8 cellular contexts compared by ENCODE assay signal in genomic region chr2:108652187-108652931, GRCh38.
DNase-seq lines count a peak whose midpoint lies in the region; ATAC-seq and TF ChIP-seq lines count a peak whose summit lies in the region.
"Not testable (repeated sequence)": the region's sequence is repeated elsewhere in the genome, so short reads cannot be mapped to it uniquely, and the experiment has no call there.

No MANE protein-coding gene starts in this region.

- H3K27me3 ChIP-seq in subcutaneous abdominal adipose tissue (ENCODE audit: control insufficient read depth in 5 of 5, insufficient read depth in 4 of 5, low read length in 5 of 5): not testable (repeated sequence)

- DNase-seq in SKM-1 treated with dmso at 0.1 percent for 144 hours (lab: John Stamatoyannopoulos, UW; ENCODE audit: unreplicated experiment) (peak; percentile 88), fibroblast of mammary gland (ENCODE audit: low read depth) (peak; percentile 95)
- DNase-seq in activated T-helper 2 cell treated with anti-CD3 and anti-CD28 coated beads, Interferon-gamma antibody, Interleukin-2, Interleukin-4, amounts not matched to agents 10 μg/mL and 5 μg/mL and 100 μg/mL, durations not matched to agents 14 hours and 24 hours and 36 hours (ENCODE audit: low spot score): peak; percentile 60
- DNase-seq in nephron progenitor cell: not testable (repeated sequence)

- H3K27me3 Mint-ChIP-seq in activated T-helper 2 cell treated with anti-CD3 and anti-CD28 coated beads, Interferon-gamma antibody, Interleukin-2, Interleukin-4, amounts not matched to agents 10 μg/mL and 5 μg/mL and 100 μg/mL, durations not matched to agents 14 hours and 24 hours and 36 hours (ENCODE audit: low read depth); nephron progenitor cell (ENCODE audit: low read depth, poor library complexity): not testable (repeated sequence)

- POLR2A ChIA-PET in HEK293 (lab: Yijun Ruan, JAX): not testable (repeated sequence)

- H3K4me1 ChIP-seq in HEK293 (ENCODE audit: control insufficient read depth, insufficient read depth, low read length); subcutaneous abdominal adipose tissue (ENCODE audit: control insufficient read depth in 5 of 5, insufficient read depth in 5 of 5, low read length in 5 of 5): not testable (repeated sequence)

- H3K9ac ChIP-seq in subcutaneous abdominal adipose tissue (ENCODE audit: low read length in 5 of 5): not testable (repeated sequence)

- not testable (repeated sequence) for TF ChIP-seq CTCF in HEK293 (tag by site-specific recombination; IDR thresholded peaks at IDR 0.05); fibroblast of mammary gland (conservative IDR thresholded peaks at IDR 0.05; ENCODE audit: control insufficient read depth, insufficient read depth, low read depth, low read length); nephron progenitor cell (IDR thresholded peaks at IDR 0.05)

- ATAC-seq in GM18505 (IDR thresholded peaks at IDR 0.05; ENCODE audit: unreplicated experiment) (peak; percentile 96), HG03571 (IDR thresholded peaks at IDR 0.05; ENCODE audit: unreplicated experiment) (peak; percentile 91)

- CTCF ChIA-PET in HEK293 (lab: Yijun Ruan, JAX): not testable (repeated sequence)

- peaks cover 11% of the 10 kb centered on the region for H3K36me3 Mint-ChIP-seq in activated T-helper 2 cell treated with anti-CD3 and anti-CD28 coated beads, Interferon-gamma antibody, Interleukin-2, Interleukin-4, amounts not matched to agents 10 μg/mL and 5 μg/mL and 100 μg/mL, durations not matched to agents 14 hours and 24 hours and 36 hours (ENCODE audit: low read depth)
- H3K36me3 Mint-ChIP-seq in nephron progenitor cell (ENCODE audit: low read depth): peaks cover 12% of the 10 kb centered on the region

- H3K9me3 Mint-ChIP-seq in activated T-helper 2 cell treated with anti-CD3 and anti-CD28 coated beads, Interferon-gamma antibody, Interleukin-2, Interleukin-4, amounts not matched to agents 10 μg/mL and 5 μg/mL and 100 μg/mL, durations not matched to agents 14 hours and 24 hours and 36 hours: not testable (repeated sequence)
- peaks cover 15% of the 10 kb centered on the region for H3K9me3 Mint-ChIP-seq in nephron progenitor cell

- H3K4me3 Mint-ChIP-seq in activated T-helper 2 cell treated with anti-CD3 and anti-CD28 coated beads, Interferon-gamma antibody, Interleukin-2, Interleukin-4, amounts not matched to agents 10 μg/mL and 5 μg/mL and 100 μg/mL, durations not matched to agents 14 hours and 24 hours and 36 hours (ENCODE audit: low read depth): peak overlapping the region; percentile 74
- H3K4me3 Mint-ChIP-seq in nephron progenitor cell: not testable (repeated sequence)

- H3K9me3 ChIP-seq in HEK293 (ENCODE audit: control insufficient read depth, insufficient read depth, low read depth, low read length); subcutaneous abdominal adipose tissue (ENCODE audit: control insufficient read depth in 5 of 5, low read length in 5 of 5): not testable (repeated sequence)

- not testable (repeated sequence) for H3K27ac ChIP-seq in HEK293 (ENCODE audit: extremely low read depth, low read depth, low read length)
- peak overlapping the region; percentile 65 for H3K27ac ChIP-seq in subcutaneous abdominal adipose tissue (ENCODE audit: low read depth, low read length)

- peaks cover 45% of the 10 kb centered on the region for H3K4me1 Mint-ChIP-seq in activated T-helper 2 cell treated with anti-CD3 and anti-CD28 coated beads, Interferon-gamma antibody, Interleukin-2, Interleukin-4, amounts not matched to agents 10 μg/mL and 5 μg/mL and 100 μg/mL, durations not matched to agents 14 hours and 24 hours and 36 hours (ENCODE audit: low read depth)
- peaks cover 36% of the 10 kb centered on the region for H3K4me1 Mint-ChIP-seq in nephron progenitor cell

- H3K36me3 ChIP-seq in HEK293 (ENCODE audit: control insufficient read depth in 2 of 2, insufficient read depth in 1 of 2, low read length in 2 of 2); subcutaneous abdominal adipose tissue (ENCODE audit: control insufficient read depth in 5 of 5, insufficient read depth in 5 of 5, low read length in 5 of 5): not testable (repeated sequence)

- H3K27ac Mint-ChIP-seq in activated T-helper 2 cell treated with anti-CD3 and anti-CD28 coated beads, Interferon-gamma antibody, Interleukin-2, Interleukin-4, amounts not matched to agents 10 μg/mL and 5 μg/mL and 100 μg/mL, durations not matched to agents 14 hours and 24 hours and 36 hours: peak overlapping the region; percentile 94
- H3K27ac Mint-ChIP-seq in nephron progenitor cell: peak overlapping the region; percentile 59

- not testable (repeated sequence) for TF ChIP-seq POLR2A in GM18505 (IDR thresholded peaks at IDR 0.05; ENCODE audit: borderline replicate concordance, extremely low read depth, insufficient read depth, insufficient read length)

- intact Hi-C loops in activated T-helper 2 cell treated with anti-CD3 and anti-CD28 coated beads, Interferon-gamma antibody, Interleukin-2, Interleukin-4, amounts not matched to agents 10 μg/mL and 5 μg/mL and 100 μg/mL, durations not matched to agents 14 hours and 24 hours and 36 hours (cut with micrococcal nuclease): loop anchor here (2.0 kb wide), 1 partner anchor 16 kb away; no protein-coding TSS in a partner anchor

- not testable (repeated sequence) for H3K4me3 ChIP-seq in HEK293 (ENCODE audit: low read depth, low read length); fibroblast of mammary gland (ENCODE audit: control insufficient read depth, low read depth, low read length); subcutaneous abdominal adipose tissue (ENCODE audit: low read depth in 1 of 5, low read length in 5 of 5)

TF ChIP-seq in HEK293, 187 proteins besides CTCF, POLR2A, EP300 and RAD21:
- TF ChIP-seq ZNF146 (tag by site-specific recombination; IDR thresholded peaks at IDR 0.05) (peak; percentile 25; the same call in 1 of the 2 replicates), ZNF600 (tag by site-specific recombination; IDR thresholded peaks at IDR 0.05) (0 out of 2 replicates have a peak, but pooled peaks have one; percentile 16), ZNF549 (tag by site-specific recombination; IDR thresholded peaks at IDR 0.05) (peak; percentile 28; the same call in 1 of the 2 replicates)
